In the genomic region with DNA sequence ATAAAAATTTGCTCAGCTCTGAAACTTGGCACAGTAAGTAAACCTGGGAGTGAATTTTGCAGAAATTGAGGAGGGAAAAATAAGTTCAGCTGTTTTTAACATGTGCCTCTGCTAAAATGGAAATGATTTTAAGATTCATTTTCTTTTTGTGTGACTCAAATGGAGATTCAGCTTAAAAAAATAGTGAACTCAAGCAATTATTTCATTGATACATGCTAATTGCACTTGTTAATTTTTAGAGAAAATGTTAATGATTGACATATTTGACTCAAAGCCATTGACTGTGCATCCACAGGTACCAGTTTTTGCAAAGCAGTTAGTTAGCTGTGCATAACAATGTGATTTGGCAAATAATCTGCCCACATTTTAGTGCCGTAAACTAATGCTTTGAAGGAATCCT, we compare ENCODE assay signal across 1 cellular context.
A peak's percentile ranks its signal among the peaks of the same experiment; 100 is the strongest.
TF ChIP-seq lines count a peak whose summit lies in the region.

No MANE protein-coding gene starts in this region.

TF ChIP-seq in GM12878, 131 proteins besides CTCF, POLR2A, EP300 and RAD21 (continued from another document and continues in another):
- TF ChIP-seq SMAD5 (IDR thresholded peaks at IDR 0.05; ENCODE audit: low read depth) (no peak), BCL11A (IDR thresholded peaks at IDR 0.05; ENCODE audit: low read depth, low read length) (peak; percentile 17; the same call in 1 of the 2 replicates), RELA (IDR thresholded peaks at IDR 0.05; ENCODE audit: borderline replicate concordance, partially characterized antibody) (peak; percentile 2), SIX5 (IDR thresholded peaks at IDR 0.05; ENCODE audit: low read depth, low read length, severe bottlenecking) (no peak), TAF1 (IDR thresholded peaks at IDR 0.05; ENCODE audit: borderline replicate concordance, low read depth, low read length) (no peak), MTA2 (IDR thresholded peaks at IDR 0.05; ENCODE audit: low read depth) (peak; percentile 94), IKZF2 (IDR thresholded peaks at IDR 0.05) (no peak), FOXK2 (IDR thresholded peaks at IDR 0.05) (no peak), HDAC2 (IDR thresholded peaks at IDR 0.05) (no peak), NFYA (IDR thresholded peaks at IDR 0.05; ENCODE audit: borderline replicate concordance, low read depth, low read length) (no peak), SRF (IDR thresholded peaks at IDR 0.05; ENCODE audit: low read depth in 2 of 2, low read length in 2 of 2) (no peak), BACH1 (IDR thresholded peaks at IDR 0.05; ENCODE audit: borderline replicate concordance) (no peak), NFXL1 (IDR thresholded peaks at IDR 0.05; ENCODE audit: borderline replicate concordance) (no peak), RFX5 (IDR thresholded peaks at IDR 0.05; ENCODE audit: low read depth, low read length) (no peak), SMAD1 (IDR thresholded peaks at IDR 0.05; ENCODE audit: low read depth, partially characterized antibody) (no peak), CBX5 (IDR thresholded peaks at IDR 0.05; ENCODE audit: low read depth) (no peak), TCF7 (IDR thresholded peaks at IDR 0.05; ENCODE audit: borderline replicate concordance) (no peak), ASH2L (IDR thresholded peaks at IDR 0.05; ENCODE audit: borderline replicate concordance, low read depth) (no peak), BMI1 (IDR thresholded peaks at IDR 0.05; ENCODE audit: borderline replicate concordance) (no peak), TCF12 (IDR thresholded peaks at IDR 0.05; ENCODE audit: low read depth, low read length) (no peak), CBFB (IDR thresholded peaks at IDR 0.05; ENCODE audit: low read depth) (no peak), SREBF1 (IDR thresholded peaks at IDR 0.05; ENCODE audit: low read length) (no peak), GATAD2B (conservative IDR thresholded peaks at IDR 0.05; ENCODE audit: low read depth) (no peak), TARDBP (IDR thresholded peaks at IDR 0.05; ENCODE audit: borderline replicate concordance) (no peak), CEBPB (IDR thresholded peaks at IDR 0.05; ENCODE audit: borderline replicate concordance in 1 of 2, low read depth in 2 of 2, low read length in 2 of 2) (no peak), CHD4 (IDR thresholded peaks at IDR 0.05) (no peak), JUNB (IDR thresholded peaks at IDR 0.05) (no peak), TCF3 (IDR thresholded peaks at IDR 0.05; ENCODE audit: borderline replicate concordance, insufficient read depth, low read depth, low read length) (no peak), CHD2 (IDR thresholded peaks at IDR 0.05; ENCODE audit: borderline replicate concordance, low read depth, low read length) (no peak), DPF2 (IDR thresholded peaks at IDR 0.05) (no peak), TBL1XR1 (IDR thresholded peaks at IDR 0.05; ENCODE audit: low read depth, low read length) (no peak)
- TF ChIP-seq, protein P1, sequence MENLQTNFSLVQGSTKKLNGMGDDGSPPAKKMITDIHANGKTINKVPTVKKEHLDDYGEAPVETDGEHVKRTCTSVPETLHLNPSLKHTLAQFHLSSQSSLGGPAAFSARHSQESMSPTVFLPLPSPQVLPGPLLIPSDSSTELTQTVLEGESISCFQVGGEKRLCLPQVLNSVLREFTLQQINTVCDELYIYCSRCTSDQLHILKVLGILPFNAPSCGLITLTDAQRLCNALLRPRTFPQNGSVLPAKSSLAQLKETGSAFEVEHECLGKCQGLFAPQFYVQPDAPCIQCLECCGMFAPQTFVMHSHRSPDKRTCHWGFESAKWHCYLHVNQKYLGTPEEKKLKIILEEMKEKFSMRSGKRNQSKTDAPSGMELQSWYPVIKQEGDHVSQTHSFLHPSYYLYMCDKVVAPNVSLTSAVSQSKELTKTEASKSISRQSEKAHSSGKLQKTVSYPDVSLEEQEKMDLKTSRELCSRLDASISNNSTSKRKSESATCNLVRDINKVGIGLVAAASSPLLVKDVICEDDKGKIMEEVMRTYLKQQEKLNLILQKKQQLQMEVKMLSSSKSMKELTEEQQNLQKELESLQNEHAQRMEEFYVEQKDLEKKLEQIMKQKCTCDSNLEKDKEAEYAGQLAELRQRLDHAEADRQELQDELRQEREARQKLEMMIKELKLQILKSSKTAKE (IDR thresholded peaks at IDR 0.05; ENCODE audit: low read depth, poor library complexity, severe bottlenecking) = no peak
- TF ChIP-seq, protein P2, sequence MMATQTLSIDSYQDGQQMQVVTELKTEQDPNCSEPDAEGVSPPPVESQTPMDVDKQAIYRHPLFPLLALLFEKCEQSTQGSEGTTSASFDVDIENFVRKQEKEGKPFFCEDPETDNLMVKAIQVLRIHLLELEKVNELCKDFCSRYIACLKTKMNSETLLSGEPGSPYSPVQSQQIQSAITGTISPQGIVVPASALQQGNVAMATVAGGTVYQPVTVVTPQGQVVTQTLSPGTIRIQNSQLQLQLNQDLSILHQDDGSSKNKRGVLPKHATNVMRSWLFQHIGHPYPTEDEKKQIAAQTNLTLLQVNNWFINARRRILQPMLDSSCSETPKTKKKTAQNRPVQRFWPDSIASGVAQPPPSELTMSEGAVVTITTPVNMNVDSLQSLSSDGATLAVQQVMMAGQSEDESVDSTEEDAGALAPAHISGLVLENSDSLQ (IDR thresholded peaks at IDR 0.05) = peak; percentile 56; the same call in 1 of the 2 replicates
- TF ChIP-seq, protein P3, sequence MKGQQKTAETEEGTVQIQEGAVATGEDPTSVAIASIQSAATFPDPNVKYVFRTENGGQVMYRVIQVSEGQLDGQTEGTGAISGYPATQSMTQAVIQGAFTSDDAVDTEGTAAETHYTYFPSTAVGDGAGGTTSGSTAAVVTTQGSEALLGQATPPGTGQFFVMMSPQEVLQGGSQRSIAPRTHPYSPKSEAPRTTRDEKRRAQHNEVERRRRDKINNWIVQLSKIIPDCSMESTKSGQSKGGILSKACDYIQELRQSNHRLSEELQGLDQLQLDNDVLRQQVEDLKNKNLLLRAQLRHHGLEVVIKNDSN (IDR thresholded peaks at IDR 0.05; ENCODE audit: borderline replicate concordance, extremely low read length, insufficient read depth, low read depth, low read length) = no peak
- TF ChIP-seq, protein P4, sequence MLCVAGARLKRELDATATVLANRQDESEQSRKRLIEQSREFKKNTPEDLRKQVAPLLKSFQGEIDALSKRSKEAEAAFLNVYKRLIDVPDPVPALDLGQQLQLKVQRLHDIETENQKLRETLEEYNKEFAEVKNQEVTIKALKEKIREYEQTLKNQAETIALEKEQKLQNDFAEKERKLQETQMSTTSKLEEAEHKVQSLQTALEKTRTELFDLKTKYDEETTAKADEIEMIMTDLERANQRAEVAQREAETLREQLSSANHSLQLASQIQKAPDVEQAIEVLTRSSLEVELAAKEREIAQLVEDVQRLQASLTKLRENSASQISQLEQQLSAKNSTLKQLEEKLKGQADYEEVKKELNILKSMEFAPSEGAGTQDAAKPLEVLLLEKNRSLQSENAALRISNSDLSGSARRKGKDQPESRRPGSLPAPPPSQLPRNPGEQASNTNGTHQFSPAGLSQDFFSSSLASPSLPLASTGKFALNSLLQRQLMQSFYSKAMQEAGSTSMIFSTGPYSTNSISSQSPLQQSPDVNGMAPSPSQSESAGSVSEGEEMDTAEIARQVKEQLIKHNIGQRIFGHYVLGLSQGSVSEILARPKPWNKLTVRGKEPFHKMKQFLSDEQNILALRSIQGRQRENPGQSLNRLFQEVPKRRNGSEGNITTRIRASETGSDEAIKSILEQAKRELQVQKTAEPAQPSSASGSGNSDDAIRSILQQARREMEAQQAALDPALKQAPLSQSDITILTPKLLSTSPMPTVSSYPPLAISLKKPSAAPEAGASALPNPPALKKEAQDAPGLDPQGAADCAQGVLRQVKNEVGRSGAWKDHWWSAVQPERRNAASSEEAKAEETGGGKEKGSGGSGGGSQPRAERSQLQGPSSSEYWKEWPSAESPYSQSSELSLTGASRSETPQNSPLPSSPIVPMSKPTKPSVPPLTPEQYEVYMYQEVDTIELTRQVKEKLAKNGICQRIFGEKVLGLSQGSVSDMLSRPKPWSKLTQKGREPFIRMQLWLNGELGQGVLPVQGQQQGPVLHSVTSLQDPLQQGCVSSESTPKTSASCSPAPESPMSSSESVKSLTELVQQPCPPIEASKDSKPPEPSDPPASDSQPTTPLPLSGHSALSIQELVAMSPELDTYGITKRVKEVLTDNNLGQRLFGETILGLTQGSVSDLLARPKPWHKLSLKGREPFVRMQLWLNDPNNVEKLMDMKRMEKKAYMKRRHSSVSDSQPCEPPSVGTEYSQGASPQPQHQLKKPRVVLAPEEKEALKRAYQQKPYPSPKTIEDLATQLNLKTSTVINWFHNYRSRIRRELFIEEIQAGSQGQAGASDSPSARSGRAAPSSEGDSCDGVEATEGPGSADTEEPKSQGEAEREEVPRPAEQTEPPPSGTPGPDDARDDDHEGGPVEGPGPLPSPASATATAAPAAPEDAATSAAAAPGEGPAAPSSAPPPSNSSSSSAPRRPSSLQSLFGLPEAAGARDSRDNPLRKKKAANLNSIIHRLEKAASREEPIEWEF (IDR thresholded peaks at IDR 0.05; ENCODE audit: insufficient replicate concordance, low read depth, low read length) = no peak
- TF ChIP-seq, protein P5, sequence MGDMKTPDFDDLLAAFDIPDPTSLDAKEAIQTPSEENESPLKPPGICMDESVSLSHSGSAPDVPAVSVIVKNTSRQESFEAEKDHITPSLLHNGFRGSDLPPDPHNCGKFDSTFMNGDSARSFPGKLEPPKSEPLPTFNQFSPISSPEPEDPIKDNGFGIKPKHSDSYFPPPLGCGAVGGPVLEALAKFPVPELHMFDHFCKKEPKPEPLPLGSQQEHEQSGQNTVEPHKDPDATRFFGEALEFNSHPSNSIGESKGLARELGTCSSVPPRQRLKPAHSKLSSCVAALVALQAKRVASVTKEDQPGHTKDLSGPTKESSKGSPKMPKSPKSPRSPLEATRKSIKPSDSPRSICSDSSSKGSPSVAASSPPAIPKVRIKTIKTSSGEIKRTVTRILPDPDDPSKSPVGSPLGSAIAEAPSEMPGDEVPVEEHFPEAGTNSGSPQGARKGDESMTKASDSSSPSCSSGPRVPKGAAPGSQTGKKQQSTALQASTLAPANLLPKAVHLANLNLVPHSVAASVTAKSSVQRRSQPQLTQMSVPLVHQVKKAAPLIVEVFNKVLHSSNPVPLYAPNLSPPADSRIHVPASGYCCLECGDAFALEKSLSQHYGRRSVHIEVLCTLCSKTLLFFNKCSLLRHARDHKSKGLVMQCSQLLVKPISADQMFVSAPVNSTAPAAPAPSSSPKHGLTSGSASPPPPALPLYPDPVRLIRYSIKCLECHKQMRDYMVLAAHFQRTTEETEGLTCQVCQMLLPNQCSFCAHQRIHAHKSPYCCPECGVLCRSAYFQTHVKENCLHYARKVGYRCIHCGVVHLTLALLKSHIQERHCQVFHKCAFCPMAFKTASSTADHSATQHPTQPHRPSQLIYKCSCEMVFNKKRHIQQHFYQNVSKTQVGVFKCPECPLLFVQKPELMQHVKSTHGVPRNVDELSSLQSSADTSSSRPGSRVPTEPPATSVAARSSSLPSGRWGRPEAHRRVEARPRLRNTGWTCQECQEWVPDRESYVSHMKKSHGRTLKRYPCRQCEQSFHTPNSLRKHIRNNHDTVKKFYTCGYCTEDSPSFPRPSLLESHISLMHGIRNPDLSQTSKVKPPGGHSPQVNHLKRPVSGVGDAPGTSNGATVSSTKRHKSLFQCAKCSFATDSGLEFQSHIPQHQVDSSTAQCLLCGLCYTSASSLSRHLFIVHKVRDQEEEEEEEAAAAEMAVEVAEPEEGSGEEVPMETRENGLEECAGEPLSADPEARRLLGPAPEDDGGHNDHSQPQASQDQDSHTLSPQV (IDR thresholded peaks at IDR 0.05) = 0 out of 2 replicates have a peak, but pooled peaks have one; percentile 66
- TF ChIP-seq, protein P6, sequence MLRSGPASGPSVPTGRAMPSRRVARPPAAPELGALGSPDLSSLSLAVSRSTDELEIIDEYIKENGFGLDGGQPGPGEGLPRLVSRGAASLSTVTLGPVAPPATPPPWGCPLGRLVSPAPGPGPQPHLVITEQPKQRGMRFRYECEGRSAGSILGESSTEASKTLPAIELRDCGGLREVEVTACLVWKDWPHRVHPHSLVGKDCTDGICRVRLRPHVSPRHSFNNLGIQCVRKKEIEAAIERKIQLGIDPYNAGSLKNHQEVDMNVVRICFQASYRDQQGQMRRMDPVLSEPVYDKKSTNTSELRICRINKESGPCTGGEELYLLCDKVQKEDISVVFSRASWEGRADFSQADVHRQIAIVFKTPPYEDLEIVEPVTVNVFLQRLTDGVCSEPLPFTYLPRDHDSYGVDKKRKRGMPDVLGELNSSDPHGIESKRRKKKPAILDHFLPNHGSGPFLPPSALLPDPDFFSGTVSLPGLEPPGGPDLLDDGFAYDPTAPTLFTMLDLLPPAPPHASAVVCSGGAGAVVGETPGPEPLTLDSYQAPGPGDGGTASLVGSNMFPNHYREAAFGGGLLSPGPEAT (IDR thresholded peaks at IDR 0.05; ENCODE audit: low read depth) = peak; percentile 32; the same call in 1 of the 2 replicates
- TF ChIP-seq, protein P7, sequence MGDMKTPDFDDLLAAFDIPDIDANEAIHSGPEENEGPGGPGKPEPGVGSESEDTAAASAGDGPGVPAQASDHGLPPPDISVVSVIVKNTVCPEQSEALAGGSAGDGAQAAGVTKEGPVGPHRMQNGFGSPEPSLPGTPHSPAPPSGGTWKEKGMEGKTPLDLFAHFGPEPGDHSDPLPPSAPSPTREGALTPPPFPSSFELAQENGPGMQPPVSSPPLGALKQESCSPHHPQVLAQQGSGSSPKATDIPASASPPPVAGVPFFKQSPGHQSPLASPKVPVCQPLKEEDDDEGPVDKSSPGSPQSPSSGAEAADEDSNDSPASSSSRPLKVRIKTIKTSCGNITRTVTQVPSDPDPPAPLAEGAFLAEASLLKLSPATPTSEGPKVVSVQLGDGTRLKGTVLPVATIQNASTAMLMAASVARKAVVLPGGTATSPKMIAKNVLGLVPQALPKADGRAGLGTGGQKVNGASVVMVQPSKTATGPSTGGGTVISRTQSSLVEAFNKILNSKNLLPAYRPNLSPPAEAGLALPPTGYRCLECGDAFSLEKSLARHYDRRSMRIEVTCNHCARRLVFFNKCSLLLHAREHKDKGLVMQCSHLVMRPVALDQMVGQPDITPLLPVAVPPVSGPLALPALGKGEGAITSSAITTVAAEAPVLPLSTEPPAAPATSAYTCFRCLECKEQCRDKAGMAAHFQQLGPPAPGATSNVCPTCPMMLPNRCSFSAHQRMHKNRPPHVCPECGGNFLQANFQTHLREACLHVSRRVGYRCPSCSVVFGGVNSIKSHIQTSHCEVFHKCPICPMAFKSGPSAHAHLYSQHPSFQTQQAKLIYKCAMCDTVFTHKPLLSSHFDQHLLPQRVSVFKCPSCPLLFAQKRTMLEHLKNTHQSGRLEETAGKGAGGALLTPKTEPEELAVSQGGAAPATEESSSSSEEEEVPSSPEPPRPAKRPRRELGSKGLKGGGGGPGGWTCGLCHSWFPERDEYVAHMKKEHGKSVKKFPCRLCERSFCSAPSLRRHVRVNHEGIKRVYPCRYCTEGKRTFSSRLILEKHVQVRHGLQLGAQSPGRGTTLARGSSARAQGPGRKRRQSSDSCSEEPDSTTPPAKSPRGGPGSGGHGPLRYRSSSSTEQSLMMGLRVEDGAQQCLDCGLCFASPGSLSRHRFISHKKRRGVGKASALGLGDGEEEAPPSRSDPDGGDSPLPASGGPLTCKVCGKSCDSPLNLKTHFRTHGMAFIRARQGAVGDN (IDR thresholded peaks at IDR 0.05) = peak; percentile 45; the same call in 1 of the 2 replicates
- TF ChIP-seq, protein P8, sequence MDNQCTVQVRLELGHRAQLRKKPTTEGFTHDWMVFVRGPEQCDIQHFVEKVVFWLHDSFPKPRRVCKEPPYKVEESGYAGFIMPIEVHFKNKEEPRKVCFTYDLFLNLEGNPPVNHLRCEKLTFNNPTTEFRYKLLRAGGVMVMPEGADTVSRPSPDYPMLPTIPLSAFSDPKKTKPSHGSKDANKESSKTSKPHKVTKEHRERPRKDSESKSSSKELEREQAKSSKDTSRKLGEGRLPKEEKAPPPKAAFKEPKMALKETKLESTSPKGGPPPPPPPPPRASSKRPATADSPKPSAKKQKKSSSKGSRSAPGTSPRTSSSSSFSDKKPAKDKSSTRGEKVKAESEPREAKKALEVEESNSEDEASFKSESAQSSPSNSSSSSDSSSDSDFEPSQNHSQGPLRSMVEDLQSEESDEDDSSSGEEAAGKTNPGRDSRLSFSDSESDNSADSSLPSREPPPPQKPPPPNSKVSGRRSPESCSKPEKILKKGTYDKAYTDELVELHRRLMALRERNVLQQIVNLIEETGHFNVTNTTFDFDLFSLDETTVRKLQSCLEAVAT (IDR thresholded peaks at IDR 0.05) = no peak
